Comparison of ENCODE assay signal across 12 cellular contexts in the genomic region with DNA sequence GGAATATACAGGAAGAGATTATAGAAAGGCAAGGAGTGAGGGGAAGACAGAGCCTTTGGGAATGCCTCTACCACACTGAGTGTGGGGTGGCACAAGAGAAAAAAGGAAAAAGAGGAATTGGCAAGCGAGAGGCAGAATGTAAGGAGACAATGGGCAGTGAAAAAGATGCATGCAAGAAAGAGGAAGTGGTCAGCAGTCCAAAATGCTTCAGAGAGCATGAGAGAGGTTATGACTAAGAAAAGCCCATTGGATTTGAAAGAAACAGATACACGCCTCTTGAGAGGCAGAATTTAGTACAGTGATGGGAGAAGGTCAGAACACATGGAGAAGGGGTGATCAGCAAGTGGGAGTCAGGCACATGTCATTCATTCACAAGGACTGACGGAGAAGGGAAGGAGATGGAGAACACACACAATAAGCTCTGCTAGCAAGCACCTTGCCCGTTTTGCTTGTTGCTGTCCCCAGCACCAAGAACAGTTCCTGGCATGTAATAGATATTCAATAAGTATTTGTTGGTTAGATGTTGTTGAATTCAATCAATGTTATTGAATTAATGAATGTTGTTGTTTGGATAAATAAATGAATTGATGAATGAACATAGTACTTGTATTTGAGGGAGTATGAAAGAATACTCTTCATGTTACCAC. TPM values are rescaled to one million over a fixed set of nuclear protein-coding genes. Genes with fewer than 3 reads are reported as not detected.
DNase-seq lines count a peak whose midpoint lies in the region; ATAC-seq and TF ChIP-seq lines count a peak whose summit lies in the region.
"Had no signal": no experiment of that assay in that cellular context is flagged by ENCODE, and none has a peak within 500 bp of the region (broad histone marks: within the 10 kb centered on the region; RNA-seq: fewer than 3 reads in every experiment).

No MANE protein-coding gene starts in this region.

- peaks cover 0 to 1% of the 10 kb centered on the region in 2 donors for H3K4me1 ChIP-seq in adrenal gland (replicated peaks in 1 of 2)
- H3K4me1 ChIP-seq in mucosa of descending colon (ENCODE audit: low read depth), result no peaks in the 10 kb centered on the region
- H3K4me1 ChIP-seq: A549 had no signal

- no peak for TF ChIP-seq POLR2A in adrenal gland (IDR thresholded peaks at IDR 0.05)

- WGBS in adrenal gland, 4 donors, result 37 to 59% (median 44%) methylated on average over 4 of the region's 4 CpGs

- peaks cover 10% of the 10 kb centered on the region for H3K27me3 ChIP-seq in adrenal gland

- H3K36me3 Mint-ChIP-seq in T-helper 17 cell (ENCODE audit: low read depth) (no peaks in the 10 kb centered on the region), chondrocyte (ENCODE audit: low read depth) (no peaks in the 10 kb centered on the region)

- intact Hi-C loops in adrenal gland (cut with DNase I), result no loop called here
- intact Hi-C loops in mucosa of descending colon (cut with DNase I, micrococcal nuclease), result no loop called here

- no peak for TF ChIP-seq CTCF in adrenal gland (IDR thresholded peaks at IDR 0.05)
- no peak for TF ChIP-seq CTCF in mucosa of descending colon (IDR thresholded peaks at IDR 0.05)
- TF ChIP-seq CTCF in chondrocyte (IDR thresholded peaks at IDR 0.05), result no peak

- H3K36me3 ChIP-seq in adrenal gland (replicated peaks in 1 of 2) (no peaks in the 10 kb centered on the region), mucosa of descending colon (ENCODE audit: low read depth) (no peaks in the 10 kb centered on the region)

- H3K27ac Mint-ChIP-seq in T-helper 17 cell (no peak overlapping the region), chondrocyte (ENCODE audit: unreplicated experiment) (no peak overlapping the region)

- peak; percentile 33 to 59 for DNase-seq in AML-193 (lab: John Stamatoyannopoulos, UW)
- peak; percentile 63 to 72 for DNase-seq in Kasumi-1 (lab: John Stamatoyannopoulos, UW)
- no peak for DNase-seq in adrenal gland
- no peak for DNase-seq in T-helper 17 cell
- DNase-seq in mucosa of descending colon, result no peak
- no peak for DNase-seq in chondrocyte (ENCODE audit: low spot score)
- DNase-seq: kidney glomerular epithelial cell had no signal

- H3K9me3 Mint-ChIP-seq in chondrocyte (ENCODE audit: low read depth), result no peaks in the 10 kb centered on the region

- H3K4me3 Mint-ChIP-seq in T-helper 17 cell (no peak overlapping the region), chondrocyte (ENCODE audit: unreplicated experiment) (no peak overlapping the region)

- H3K4me3 ChIP-seq in adrenal gland, result no peak overlapping the region
- no peak overlapping the region for H3K4me3 ChIP-seq in mucosa of descending colon
- H3K4me3 ChIP-seq: A549 had no signal

- H3K27me3 Mint-ChIP-seq in T-helper 17 cell (peaks cover 7% of the 10 kb centered on the region), chondrocyte (ENCODE audit: low read depth) (peaks cover 20% of the 10 kb centered on the region)

- no peak overlapping the region for H3K27ac ChIP-seq in adrenal gland
- H3K27ac ChIP-seq: A549, KMS-11 had no signal

- H3K9me3 ChIP-seq in adrenal gland (replicated peaks in 1 of 3) (no peaks in the 10 kb centered on the region), T-helper 17 cell (ENCODE audit: control insufficient read depth, low read length, poor library complexity, severe bottlenecking) (peaks cover 3% of the 10 kb centered on the region), mucosa of descending colon (no peaks in the 10 kb centered on the region)
- H3K9me3 ChIP-seq: A549 had no signal

- H3K4me1 Mint-ChIP-seq in T-helper 17 cell (no peaks in the 10 kb centered on the region), chondrocyte (ENCODE audit: low read depth) (no peaks in the 10 kb centered on the region)

- peak; percentile 99 for ATAC-seq in GM19395 (IDR thresholded peaks at IDR 0.05; ENCODE audit: unreplicated experiment)
- ATAC-seq in HG02938 (IDR thresholded peaks at IDR 0.05; ENCODE audit: unreplicated experiment), result peak; percentile 99
- no peak for ATAC-seq in T-helper 17 cell
- ATAC-seq in mucosa of descending colon, result no peak
- ATAC-seq: A549; activated CD4-positive, CD25-positive, alpha-beta regulatory T cell treated with anti-CD3 and anti-CD28 coated beads, Interleukin-2, amount 50 U/mL, for 24 hours had no signal

RNA-seq across cellular contexts. Expression of gene DCHS2, which starts 6.3 kb away (rescaled TPM):
- total RNA-seq in adrenal gland (1 to 10 TPM in 3 of 8 donors, under 1 TPM in 4, not detected in 1; 0.06 to 3.3 (median 0.23) TPM), T-helper 17 cell (under 1 TPM; 0.12 to 0.21 TPM), mucosa of descending colon (1 to 10 TPM in 2 of 3 donors, under 1 TPM in 1; 0.58 to 9.6 (median 1.1) TPM), chondrocyte (0.39 TPM in 1 of 3 replicates, not detected in the others)
- polyA plus RNA-seq in adrenal gland, result 1 to 10 TPM in 2 of 3 donors, under 1 TPM in 1; 0.27 to 1.2 (median 1.0) TPM

Comparison
In these comparisons a context has a peak if more than half of its experiments do, and no peak if none do; other contexts are left out.
1. DNase-seq: peak in AML-193 (2 of 2) and Kasumi-1 (2 of 2); none in adrenal gland (0 of 7), T-helper 17 cell (0 of 3), mucosa of descending colon (0 of 3) and chondrocyte (single experiment).
2. ATAC-seq: peak in GM19395 (single experiment) and HG02938 (single experiment); none in T-helper 17 cell (single experiment) and mucosa of descending colon (single experiment).